In genomic region chr19:29503140-29503758, GRCh38 we compare ENCODE assay signal across 13 cellular contexts. TPM values are rescaled to one million over a fixed set of nuclear protein-coding genes. Genes with fewer than 3 reads are reported as not detected.
"Had no signal": no experiment of that assay in that cellular context is flagged by ENCODE, and none has a peak within 500 bp of the region (broad histone marks: within the 10 kb centered on the region; RNA-seq: fewer than 3 reads in every experiment).

No MANE protein-coding gene starts in this region.

- ATAC-seq: left lung, T-cell had no signal

- H3K27ac ChIP-seq: adrenal gland, colonic mucosa, esophagus squamous epithelium, left lung, thyroid gland, VCaP had no signal

- H3K4me3 ChIP-seq: adrenal gland, colonic mucosa, esophagus squamous epithelium, left lung, thyroid gland had no signal

- H3K36me3 ChIP-seq: adrenal gland, colonic mucosa, esophagus squamous epithelium, left lung, thyroid gland had no signal

- H3K9me3 ChIP-seq: adrenal gland, colonic mucosa, esophagus squamous epithelium, left lung, thyroid gland had no signal

- H3K4me1 ChIP-seq: adrenal gland, colonic mucosa, esophagus squamous epithelium, left lung, thyroid gland had no signal

- DNase-seq: activated CD4-positive, CD25-positive, alpha-beta regulatory T cell treated with anti-CD3 and anti-CD28 coated beads, Interleukin-2, amount 50 U/mL, for 72 hours; activated naive CD4-positive, alpha-beta T cell; activated T-cell treated with anti-CD3 and anti-CD28 coated beads, Interleukin-2, amount 50 U/mL, for 1 hour; adrenal gland; colonic mucosa; esophagus squamous epithelium; left lung; mammary epithelial cell; stimulated activated CD4-positive, alpha-beta T cell treated with anti-CD3 and anti-CD28 coated beads, Interleukin-4, amount 100 ng/mL, for 1 hour; stimulated activated naive CD4-positive, alpha-beta T cell; T-cell; thyroid gland had no signal

- H3K27me3 ChIP-seq: adrenal gland, colonic mucosa, thyroid gland had no signal

RNA-seq across cellular contexts. Expression of gene VSTM2B, which starts 22.5 kb away (rescaled TPM):
- polyA plus RNA-seq: mammary epithelial cell had no signal
